ENCODE assay signal across 2 cellular contexts in the genomic region with DNA sequence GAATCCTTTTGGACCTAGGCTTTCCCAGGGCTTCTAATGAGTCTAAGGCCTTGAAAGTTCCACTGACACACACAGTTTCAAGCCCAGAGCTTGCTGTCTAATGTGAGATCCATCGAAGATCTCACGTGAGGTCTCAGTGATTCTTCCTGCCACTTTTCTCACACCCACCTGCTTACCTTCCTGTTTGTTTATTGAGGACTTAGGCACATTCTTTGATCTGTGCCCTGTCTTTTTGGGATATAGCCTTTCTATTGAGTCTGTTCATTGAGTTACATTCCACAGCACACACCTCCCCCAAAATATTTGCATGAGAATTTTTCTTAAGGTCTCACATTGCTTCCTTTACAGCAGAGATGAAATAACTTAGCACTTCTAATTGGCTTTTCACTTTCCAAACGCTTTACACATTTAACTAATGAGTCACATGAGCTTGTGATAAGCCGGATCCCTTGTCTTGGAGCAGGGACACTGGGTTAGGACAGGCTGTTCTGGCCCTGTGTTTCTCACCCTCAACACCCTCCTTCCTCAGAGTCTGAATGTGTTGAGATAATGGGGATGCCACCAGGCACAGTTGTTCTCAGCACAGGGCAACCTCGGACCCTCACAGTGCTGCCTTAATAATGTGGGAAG.
A peak's percentile ranks its signal among the peaks of the same experiment; 100 is the strongest.
TF ChIP-seq lines count a peak whose summit lies in the region.

No MANE protein-coding gene starts in this region.

TF ChIP-seq in liver, 16 proteins besides CTCF, POLR2A, EP300 and RAD21:
- TF ChIP-seq, protein P1, sequence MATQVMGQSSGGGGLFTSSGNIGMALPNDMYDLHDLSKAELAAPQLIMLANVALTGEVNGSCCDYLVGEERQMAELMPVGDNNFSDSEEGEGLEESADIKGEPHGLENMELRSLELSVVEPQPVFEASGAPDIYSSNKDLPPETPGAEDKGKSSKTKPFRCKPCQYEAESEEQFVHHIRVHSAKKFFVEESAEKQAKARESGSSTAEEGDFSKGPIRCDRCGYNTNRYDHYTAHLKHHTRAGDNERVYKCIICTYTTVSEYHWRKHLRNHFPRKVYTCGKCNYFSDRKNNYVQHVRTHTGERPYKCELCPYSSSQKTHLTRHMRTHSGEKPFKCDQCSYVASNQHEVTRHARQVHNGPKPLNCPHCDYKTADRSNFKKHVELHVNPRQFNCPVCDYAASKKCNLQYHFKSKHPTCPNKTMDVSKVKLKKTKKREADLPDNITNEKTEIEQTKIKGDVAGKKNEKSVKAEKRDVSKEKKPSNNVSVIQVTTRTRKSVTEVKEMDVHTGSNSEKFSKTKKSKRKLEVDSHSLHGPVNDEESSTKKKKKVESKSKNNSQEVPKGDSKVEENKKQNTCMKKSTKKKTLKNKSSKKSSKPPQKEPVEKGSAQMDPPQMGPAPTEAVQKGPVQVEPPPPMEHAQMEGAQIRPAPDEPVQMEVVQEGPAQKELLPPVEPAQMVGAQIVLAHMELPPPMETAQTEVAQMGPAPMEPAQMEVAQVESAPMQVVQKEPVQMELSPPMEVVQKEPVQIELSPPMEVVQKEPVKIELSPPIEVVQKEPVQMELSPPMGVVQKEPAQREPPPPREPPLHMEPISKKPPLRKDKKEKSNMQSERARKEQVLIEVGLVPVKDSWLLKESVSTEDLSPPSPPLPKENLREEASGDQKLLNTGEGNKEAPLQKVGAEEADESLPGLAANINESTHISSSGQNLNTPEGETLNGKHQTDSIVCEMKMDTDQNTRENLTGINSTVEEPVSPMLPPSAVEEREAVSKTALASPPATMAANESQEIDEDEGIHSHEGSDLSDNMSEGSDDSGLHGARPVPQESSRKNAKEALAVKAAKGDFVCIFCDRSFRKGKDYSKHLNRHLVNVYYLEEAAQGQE (IDR thresholded peaks at IDR 0.05): no peak
- peak; percentile 80 for TF ChIP-seq NR2F2 (IDR thresholded peaks at IDR 0.05)

TF ChIP-seq in HepG2, 621 proteins besides CTCF, POLR2A, EP300 and RAD21:
- TF ChIP-seq ZNF792 (CRISPR knock-in tag; IDR thresholded peaks at IDR 0.05) (no peak), ZNF460 (CRISPR knock-in tag; IDR thresholded peaks at IDR 0.05; ENCODE audit: borderline replicate concordance) (no peak), SIN3A (IDR thresholded peaks at IDR 0.05; ENCODE audit: borderline replicate concordance, low read depth, low read length) (no peak), ZNF607 (CRISPR knock-in tag; IDR thresholded peaks at IDR 0.05; ENCODE audit: borderline replicate concordance) (no peak), ATF7-NPFF (CRISPR knock-in tag; IDR thresholded peaks at IDR 0.05; ENCODE audit: low read depth) (no peak), HES4 (CRISPR knock-in tag; IDR thresholded peaks at IDR 0.05; ENCODE audit: borderline replicate concordance) (no peak), POLR2G (IDR thresholded peaks at IDR 0.05; ENCODE audit: low read depth, low read length) (no peak), ETV5 (CRISPR knock-in tag; IDR thresholded peaks at IDR 0.05; ENCODE audit: borderline replicate concordance) (no peak), SOX5 (CRISPR knock-in tag; IDR thresholded peaks at IDR 0.05; ENCODE audit: borderline replicate concordance) (no peak), ZNF709 (CRISPR knock-in tag; IDR thresholded peaks at IDR 0.05) (no peak), ZC3H4 (CRISPR knock-in tag; IDR thresholded peaks at IDR 0.05; ENCODE audit: borderline replicate concordance) (no peak), NFKBIZ (CRISPR knock-in tag; IDR thresholded peaks at IDR 0.05) (no peak), NRL (CRISPR knock-in tag; IDR thresholded peaks at IDR 0.05; ENCODE audit: borderline replicate concordance) (no peak)
- TF ChIP-seq, protein P2, sequence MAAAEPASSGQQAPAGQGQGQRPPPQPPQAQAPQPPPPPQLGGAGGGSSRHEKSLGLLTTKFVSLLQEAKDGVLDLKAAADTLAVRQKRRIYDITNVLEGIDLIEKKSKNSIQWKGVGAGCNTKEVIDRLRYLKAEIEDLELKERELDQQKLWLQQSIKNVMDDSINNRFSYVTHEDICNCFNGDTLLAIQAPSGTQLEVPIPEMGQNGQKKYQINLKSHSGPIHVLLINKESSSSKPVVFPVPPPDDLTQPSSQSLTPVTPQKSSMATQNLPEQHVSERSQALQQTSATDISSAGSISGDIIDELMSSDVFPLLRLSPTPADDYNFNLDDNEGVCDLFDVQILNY (CRISPR knock-in tag; conservative IDR thresholded peaks at IDR 0.05): no peak
- TF ChIP-seq, protein P3, sequence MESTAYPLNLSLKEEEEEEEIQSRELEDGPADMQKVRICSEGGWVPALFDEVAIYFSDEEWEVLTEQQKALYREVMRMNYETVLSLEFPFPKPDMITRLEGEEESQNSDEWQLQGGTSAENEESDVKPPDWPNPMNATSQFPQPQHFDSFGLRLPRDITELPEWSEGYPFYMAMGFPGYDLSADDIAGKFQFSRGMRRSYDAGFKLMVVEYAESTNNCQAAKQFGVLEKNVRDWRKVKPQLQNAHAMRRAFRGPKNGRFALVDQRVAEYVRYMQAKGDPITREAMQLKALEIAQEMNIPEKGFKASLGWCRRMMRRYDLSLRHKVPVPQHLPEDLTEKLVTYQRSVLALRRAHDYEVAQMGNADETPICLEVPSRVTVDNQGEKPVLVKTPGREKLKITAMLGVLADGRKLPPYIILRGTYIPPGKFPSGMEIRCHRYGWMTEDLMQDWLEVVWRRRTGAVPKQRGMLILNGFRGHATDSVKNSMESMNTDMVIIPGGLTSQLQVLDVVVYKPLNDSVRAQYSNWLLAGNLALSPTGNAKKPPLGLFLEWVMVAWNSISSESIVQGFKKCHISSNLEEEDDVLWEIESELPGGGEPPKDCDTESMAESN (CRISPR knock-in tag; conservative IDR thresholded peaks at IDR 0.05): no peak
